21 cellular contexts compared by ENCODE assay signal in genomic region chr9:68717554-68718453, GRCh38. TPM values are rescaled to one million over a fixed set of nuclear protein-coding genes. Genes with fewer than 3 reads are reported as not detected.
DNase-seq lines count a peak whose midpoint lies in the region; TF ChIP-seq lines count a peak whose summit lies in the region.
"Had no signal": no experiment of that assay in that cellular context is flagged by ENCODE, and none has a peak within 500 bp of the region (broad histone marks: within the 10 kb centered on the region; RNA-seq: fewer than 3 reads in every experiment).

No MANE protein-coding gene starts in this region.

- H3K9me3 ChIP-seq in HEK293 (ENCODE audit: control insufficient read depth, insufficient read depth, low read depth, low read length) (no peaks in the 10 kb centered on the region), colonic mucosa (no peaks in the 10 kb centered on the region), mucosa of rectum (ENCODE audit: control insufficient read depth in 2 of 2, low read length in 2 of 2) (no peaks in the 10 kb centered on the region), sigmoid colon (no peaks in the 10 kb centered on the region)
- H3K9me3 ChIP-seq: BE2C had no signal

- WGBS in sigmoid colon, 2 donors = 74 to 80% methylated on average over 3 of the region's 3 CpGs

- no peak for TF ChIP-seq RAD21 in Ishikawa (IDR thresholded peaks at IDR 0.05; ENCODE audit: low read depth)

- H3K27me3 ChIP-seq in colonic mucosa = no peaks in the 10 kb centered on the region
- no peaks in the 10 kb centered on the region for H3K27me3 ChIP-seq in mucosa of rectum (ENCODE audit: control insufficient read depth in 2 of 2, insufficient read depth in 2 of 2, low read length in 2 of 2)
- H3K27me3 ChIP-seq in sigmoid colon = no peaks in the 10 kb centered on the region
- H3K27me3 ChIP-seq: BE2C had no signal

- intact Hi-C loops in colonic mucosa (cut with DNase I) (no loop called here), sigmoid colon (cut with DNase I) (no loop called here)

- TF ChIP-seq CTCF in HEK293 (tag by site-specific recombination; IDR thresholded peaks at IDR 0.05) = no peak
- TF ChIP-seq CTCF in colonic mucosa (IDR thresholded peaks at IDR 0.05) = no peak
- TF ChIP-seq CTCF in sigmoid colon (IDR thresholded peaks at IDR 0.05) = no peak

- TF ChIP-seq POLR2A in sigmoid colon (IDR thresholded peaks at IDR 0.05) = no peak

- H3K4me1 ChIP-seq in HEK293 (ENCODE audit: control insufficient read depth, insufficient read depth, low read length) = no peaks in the 10 kb centered on the region
- peaks cover 9% of the 10 kb centered on the region for H3K4me1 ChIP-seq in colonic mucosa
- H3K4me1 ChIP-seq in mucosa of rectum (ENCODE audit: control insufficient read depth in 2 of 2, insufficient read depth in 2 of 2, low read length in 2 of 2) = peaks cover 2 to 29% of the 10 kb centered on the region in 2 donors
- peaks cover 0 to 20% (median 9%) of the 10 kb centered on the region in 4 donors for H3K4me1 ChIP-seq in sigmoid colon
- H3K4me1 ChIP-seq: BE2C had no signal

- POLR2A ChIA-PET in HEK293 (lab: Yijun Ruan, JAX) = no interaction called here

- no peaks in the 10 kb centered on the region for H3K36me3 ChIP-seq in HEK293 (ENCODE audit: control insufficient read depth in 2 of 2, insufficient read depth in 1 of 2, low read length in 2 of 2)
- H3K36me3 ChIP-seq in colonic mucosa = no peaks in the 10 kb centered on the region
- peaks cover 2 to 3% of the 10 kb centered on the region in 2 donors for H3K36me3 ChIP-seq in mucosa of rectum (ENCODE audit: control insufficient read depth in 2 of 2, insufficient read depth in 2 of 2, low read length in 2 of 2)
- no peaks in the 10 kb centered on the region for H3K36me3 ChIP-seq in sigmoid colon
- H3K36me3 ChIP-seq: BE2C had no signal

- DNase-seq in colonic mucosa = no peak
- DNase-seq in sigmoid colon = no peak
- no peak for DNase-seq in stimulated activated CD4-positive, alpha-beta T cell treated with anti-CD3 and anti-CD28 coated beads, Interleukin-2, amount 100 ng/mL, for 48 hours
- no peak for DNase-seq in GM19240 (ENCODE audit: insufficient read length, low spot score)
- DNase-seq: ACHN; BE2C; C1 segment of cervical spinal cord; CD4-positive, CD25-positive, alpha-beta regulatory T cell; CD8-positive, alpha-beta memory T cell; COR-L47; DMS 273 treated with DMSO at 0.1 percent for 48 hours; DMS53; DND-41; EL; GOT3; H9 had no signal

- H3K27ac ChIP-seq in HEK293 (ENCODE audit: extremely low read depth, low read depth, low read length) (no peak overlapping the region), colonic mucosa (peak overlapping the region; percentile 52), mucosa of rectum (ENCODE audit: low read depth in 2 of 2, low read length in 2 of 2) (peak overlapping the region; percentile 54 to 67), sigmoid colon (no peak overlapping the region)
- H3K27ac ChIP-seq: KMS-11 had no signal

- H3K9ac ChIP-seq in colonic mucosa (ENCODE audit: low read depth in 2 of 2, low read length in 2 of 2) (no peak overlapping the region), mucosa of rectum (ENCODE audit: low read depth in 1 of 2, low read length in 2 of 2) (peak overlapping the region in 1 of 2 donors; percentile 11)
- H3K9ac ChIP-seq: KMS-11 had no signal

- H3K4me3 ChIP-seq in HEK293 (ENCODE audit: low read depth, low read length) (no peak overlapping the region), colonic mucosa (no peak overlapping the region), mucosa of rectum (ENCODE audit: low read length in 2 of 2) (no peak overlapping the region), sigmoid colon (no peak overlapping the region)

- TF ChIP-seq EP300 in Ishikawa (IDR thresholded peaks at IDR 0.05; ENCODE audit: borderline replicate concordance) (no peak), sigmoid colon (IDR thresholded peaks at IDR 0.05) (no peak)

- CTCF ChIA-PET in HEK293 (lab: Yijun Ruan, JAX) = no interaction called here

TF ChIP-seq in HEK293, 187 proteins besides CTCF, POLR2A, EP300 and RAD21 (continues in another document):
- TF ChIP-seq ZNF248 (tag by site-specific recombination; IDR thresholded peaks at IDR 0.05) = no peak
- peak; percentile 38; the same call in 1 of the 2 replicates for TF ChIP-seq REST (tag by site-specific recombination; IDR thresholded peaks at IDR 0.05)
- TF ChIP-seq MEIS1 (CRISPR knock-in tag; IDR thresholded peaks at IDR 0.05; ENCODE audit: borderline replicate concordance) = no peak

TF ChIP-seq in Ishikawa, 13 proteins besides CTCF, POLR2A, EP300 and RAD21:
- TF ChIP-seq TEAD4 (IDR thresholded peaks at IDR 0.05) = no peak
- TF ChIP-seq REST (IDR thresholded peaks at IDR 0.05; ENCODE audit: low read depth) = peak; percentile 33; the same call in 1 of the 2 replicates
- TF ChIP-seq FOXM1 (IDR thresholded peaks at IDR 0.05; ENCODE audit: borderline replicate concordance, low read depth) = no peak
- TF ChIP-seq USF1 (IDR thresholded peaks at IDR 0.05) = no peak

RNA-seq across cellular contexts. Expression of gene PIP5K1B, which starts 12.8 kb away (rescaled TPM):
- total RNA-seq in colonic mucosa = 10 to 100 TPM; 59.2 to 74.2 TPM
- 10 to 100 TPM; 10.3 to 23.5 (median 17.5) TPM for total RNA-seq in sigmoid colon
- polyA plus RNA-seq in sigmoid colon = 10 to 100 TPM; 28.0 to 72.6 (median 59.5) TPM
- total RNA-seq: G401 had no signal
- polyA plus RNA-seq: CD8-positive, alpha-beta memory T cell had no signal

Comparison
In these comparisons a context has a peak if more than half of its experiments do, and no peak if none do; other contexts are left out.
1. H3K27ac ChIP-seq: peak in colonic mucosa (single experiment) and mucosa of rectum (2 of 2); none in HEK293 (single experiment) and sigmoid colon (0 of 4).